17 cellular contexts compared by ENCODE assay signal in genomic region chr10:63042256-63042655, GRCh38.
"Had no signal": no experiment of that assay in that cellular context is flagged by ENCODE, and none has a peak within 500 bp of the region (broad histone marks: within the 10 kb centered on the region; RNA-seq: fewer than 3 reads in every experiment).

No MANE protein-coding gene starts in this region.

- H3K9me3 ChIP-seq: adrenal gland had no signal

- H3K4me1 ChIP-seq: adrenal gland, gastroesophageal sphincter, heart right ventricle, lower lobe of right lung, parathyroid adenoma had no signal

- DNase-seq: activated CD4-positive, alpha-beta memory T cell treated with anti-CD3 and anti-CD28 coated beads, Interleukin-2, amount 10 ng/mL, durations not matched to agents 7 days and 5 days; activated CD8-positive, alpha-beta memory T cell treated with anti-CD3 and anti-CD28 coated beads, Interleukin-2, amount 50 U/mL, for 4 hours; activated effector memory CD4-positive, alpha-beta T cell treated with anti-CD3 and anti-CD28 coated beads, Interleukin-2, amount 50 U/mL, for 16 hours; activated T-cell treated with anti-CD3 and anti-CD28 coated beads, Interleukin-2, amount 50 U/mL, for 48 hours; adrenal gland; effector CD8-positive, alpha-beta T cell; heart right ventricle; left colon; lower lobe of right lung; T-helper 17 cell; WERI-Rb-1 had no signal

- H3K4me1 Mint-ChIP-seq: activated naive CD4-positive, alpha-beta T cell treated with anti-CD3 and anti-CD28 coated beads, Interleukin-2, amount 50 U/mL, for 24 hours; central memory CD8-positive, alpha-beta T cell; stimulated activated memory B cell treated with anti-CD40 and anti-IgM and Interleukin-4, amounts not matched to agents 10 μg/mL and 1 μg/mL and 100 μg/mL, for 72 hours; T-helper 17 cell had no signal

- H3K4me3 ChIP-seq: adrenal gland, coronary artery, gastroesophageal sphincter, heart right ventricle, lower lobe of right lung had no signal

- H3K36me3 ChIP-seq: adrenal gland, gastroesophageal sphincter, heart right ventricle, lower lobe of right lung, WERI-Rb-1 had no signal

- H3K27ac Mint-ChIP-seq: activated CD4-positive, alpha-beta memory T cell treated with anti-CD3 and anti-CD28 coated beads, Interleukin-2, amount 10 ng/mL, durations not matched to agents 7 days and 5 days; activated naive CD4-positive, alpha-beta T cell treated with anti-CD3 and anti-CD28 coated beads, Interleukin-2, amount 50 U/mL, for 24 hours; stimulated activated memory B cell treated with anti-CD40 and anti-IgM and Interleukin-4, amounts not matched to agents 10 μg/mL and 1 μg/mL and 100 μg/mL, for 72 hours; T-helper 17 cell had no signal

- H3K4me3 Mint-ChIP-seq: activated CD4-positive, alpha-beta memory T cell treated with anti-CD3 and anti-CD28 coated beads, Interleukin-2, amount 10 ng/mL, durations not matched to agents 7 days and 5 days; activated naive CD4-positive, alpha-beta T cell treated with anti-CD3 and anti-CD28 coated beads, Interleukin-2, amount 50 U/mL, for 24 hours; central memory CD8-positive, alpha-beta T cell; stimulated activated memory B cell treated with anti-CD40 and anti-IgM and Interleukin-4, amounts not matched to agents 10 μg/mL and 1 μg/mL and 100 μg/mL, for 72 hours; T-helper 17 cell had no signal

- H3K27ac ChIP-seq: adrenal gland, coronary artery, gastroesophageal sphincter, heart right ventricle, lower lobe of right lung, parathyroid adenoma, WERI-Rb-1 had no signal
